ENCODE assay signal across 15 cellular contexts in the genomic region with DNA sequence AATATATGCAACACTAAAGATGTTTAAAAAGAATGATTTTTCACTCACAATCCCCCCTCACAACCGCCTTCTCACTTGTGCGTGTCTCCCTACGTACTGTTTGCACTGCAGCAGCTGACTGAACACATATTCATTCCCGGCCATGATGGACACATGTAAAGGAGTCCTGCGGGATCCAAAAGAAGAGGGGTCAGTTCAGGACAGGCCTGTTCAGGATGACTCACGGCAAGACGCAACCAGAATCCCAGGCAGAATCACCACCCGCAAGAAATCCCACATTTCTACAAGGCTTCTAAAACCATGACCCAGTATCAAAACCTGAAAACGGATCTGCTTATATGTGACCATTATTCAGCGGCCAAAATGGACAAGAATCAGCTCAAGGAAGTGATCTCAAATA. TPM values are rescaled to one million over a fixed set of nuclear protein-coding genes. Genes with fewer than 3 reads are reported as not detected.
DNase-seq lines count a peak whose midpoint lies in the region; ATAC-seq and TF ChIP-seq lines count a peak whose summit lies in the region.
"Had no signal": no experiment of that assay in that cellular context is flagged by ENCODE, and none has a peak within 500 bp of the region (broad histone marks: within the 10 kb centered on the region; RNA-seq: fewer than 3 reads in every experiment).

No MANE protein-coding gene starts in this region.

- POLR2A ChIA-PET in activated CD4-positive, alpha-beta T cell treated with anti-CD3 and anti-CD28 coated beads for 36 hours (lab: Charles Lee) = no interaction called here
- POLR2A ChIA-PET in WTC11 (lab: Charles Lee) (no interaction called here), MCF 10A (lab: Yijun Ruan, JAX) (interaction anchor here (0.5 to 1.3 kb wide), 3 partner anchors 7 to 68 kb away, joined by 3 to 5 read pairs (median 3); partner anchors contain the start of gene ANKFY1)

- no peaks in the 10 kb centered on the region for H4K20me1 ChIP-seq in MM.1S (ENCODE audit: insufficient read depth, low read length)

- no peak overlapping the region for H3K4me2 ChIP-seq in MM.1S (ENCODE audit: low read depth, low read length)

- H3K4me1 Mint-ChIP-seq in activated CD4-positive, alpha-beta T cell treated with anti-CD3 and anti-CD28 coated beads for 36 hours = peaks cover 10% of the 10 kb centered on the region
- no peaks in the 10 kb centered on the region for H3K4me1 Mint-ChIP-seq in WTC11
- H3K4me1 Mint-ChIP-seq in MCF 10A (ENCODE audit: insufficient read depth, unreplicated experiment) = no peaks in the 10 kb centered on the region
- H3K4me1 Mint-ChIP-seq: endodermal cell had no signal

- H3K79me2 ChIP-seq in MM.1S (ENCODE audit: low read length) = no peaks in the 10 kb centered on the region

- H3K4me1 ChIP-seq in MM.1S (ENCODE audit: low read length) = no peaks in the 10 kb centered on the region
- H3K4me1 ChIP-seq: body of pancreas had no signal

- no peak overlapping the region for H3K27ac ChIP-seq in MM.1S (ENCODE audit: low read length)
- H3K27ac ChIP-seq: body of pancreas had no signal

- TF ChIP-seq CTCF in WTC11 (IDR thresholded peaks at IDR 0.05) (no peak), MCF 10A (IDR thresholded peaks at IDR 0.05; ENCODE audit: unreplicated experiment) (no peak), MM.1S (IDR thresholded peaks at IDR 0.05; ENCODE audit: low read length) (no peak)

- ATAC-seq in activated CD4-positive, alpha-beta T cell treated with anti-CD3 and anti-CD28 coated beads for 36 hours = no peak
- ATAC-seq in WTC11 = no peak
- no peak for ATAC-seq in HG03025 (IDR thresholded peaks at IDR 0.05; ENCODE audit: low FRiP score, unreplicated experiment)
- ATAC-seq: body of pancreas had no signal

- H3F3A ChIP-seq in MM.1S (ENCODE audit: insufficient read depth, low read length) = peaks cover under 1% of the 10 kb centered on the region; the same call in 1 of the 2 replicates

- H3K4me3 ChIP-seq in MM.1S (ENCODE audit: low read length) = no peak overlapping the region
- H3K4me3 ChIP-seq: body of pancreas had no signal

- no peak for DNase-seq in activated CD4-positive, alpha-beta T cell treated with anti-CD3 and anti-CD28 coated beads for 36 hours
- no peak for DNase-seq in activated CD4-positive, alpha-beta T cell treated with anti-CD3 and anti-CD28 coated beads, Interleukin-2, amount 50 U/mL, for 1 hour
- DNase-seq in WTC11 (ENCODE audit: low spot score) (no peak), fibroblast of the conjunctiva (ENCODE audit: low read depth) (peak; percentile 29), stromal cell of bone marrow (ENCODE audit: low read depth) (peak; percentile 85), MCF 10A (ENCODE audit: unreplicated experiment) (no peak), MM.1S (no peak)
- DNase-seq: activated CD4-positive, CD25-positive, alpha-beta regulatory T cell; body of pancreas; endodermal cell; hippocampal formation; Karpas-422; NCI-H2107 had no signal

- H3K4me3 Mint-ChIP-seq in activated CD4-positive, alpha-beta T cell treated with anti-CD3 and anti-CD28 coated beads for 36 hours = no peak overlapping the region
- H3K4me3 Mint-ChIP-seq in WTC11 = no peak overlapping the region
- H3K4me3 Mint-ChIP-seq in MCF 10A (ENCODE audit: unreplicated experiment) = no peak overlapping the region
- H3K4me3 Mint-ChIP-seq: endodermal cell, type B pancreatic cell had no signal

- no peaks in the 10 kb centered on the region for H3K27me3 Mint-ChIP-seq in activated CD4-positive, alpha-beta T cell treated with anti-CD3 and anti-CD28 coated beads for 36 hours
- H3K27me3 Mint-ChIP-seq in WTC11 (ENCODE audit: low read depth) = no peaks in the 10 kb centered on the region
- no peaks in the 10 kb centered on the region for H3K27me3 Mint-ChIP-seq in MCF 10A (ENCODE audit: insufficient read depth, unreplicated experiment)
- H3K27me3 Mint-ChIP-seq: type B pancreatic cell had no signal

- CTCF ChIA-PET in activated CD4-positive, alpha-beta T cell treated with anti-CD3 and anti-CD28 coated beads for 36 hours (lab: Charles Lee) = interaction anchor here (1.8 kb wide), 1 partner anchor 10 kb away, joined by 5 read pairs; no protein-coding TSS in a partner anchor
- CTCF ChIA-PET in WTC11 (lab: Charles Lee) = no interaction called here
- CTCF ChIA-PET in MCF 10A (lab: Yijun Ruan, JAX) = no interaction called here

- H3K36me3 ChIP-seq in MM.1S (replicated peaks; ENCODE audit: insufficient read depth, low read length) = no peaks in the 10 kb centered on the region

- H2AFZ ChIP-seq in MM.1S (ENCODE audit: low read length) = no peak overlapping the region

- BruUV-seq in MCF 10A (replicated peaks; lab: Mats Ljungman, UMichigan) = no TSS peak

- intact Hi-C loops in activated CD4-positive, alpha-beta T cell treated with anti-CD3 and anti-CD28 coated beads for 36 hours (cut with DNase I, micrococcal nuclease) = no loop called here
- intact Hi-C loops in MCF 10A (cut with micrococcal nuclease) = no loop called here

- peak overlapping the region; percentile 42 for H3K27ac Mint-ChIP-seq in activated CD4-positive, alpha-beta T cell treated with anti-CD3 and anti-CD28 coated beads for 36 hours
- H3K27ac Mint-ChIP-seq in WTC11 (peak overlapping the region; percentile 66; the same call in 1 of the 2 replicates), MCF 10A (ENCODE audit: low read depth, unreplicated experiment) (no peak overlapping the region)
- H3K27ac Mint-ChIP-seq: endodermal cell, type B pancreatic cell had no signal

- H3K36me3 Mint-ChIP-seq in activated CD4-positive, alpha-beta T cell treated with anti-CD3 and anti-CD28 coated beads for 36 hours (ENCODE audit: low read depth) = peaks cover 38% of the 10 kb centered on the region
- peaks cover 40% of the 10 kb centered on the region for H3K36me3 Mint-ChIP-seq in WTC11
- H3K36me3 Mint-ChIP-seq in MCF 10A (ENCODE audit: insufficient read depth, unreplicated experiment) = peaks cover 65% of the 10 kb centered on the region

- H3K27me3 ChIP-seq in MM.1S (replicated peaks; ENCODE audit: insufficient read depth, low read length) = no peaks in the 10 kb centered on the region
- H3K27me3 ChIP-seq: body of pancreas had no signal

- no peak overlapping the region for H3K9ac ChIP-seq in MM.1S (ENCODE audit: low read length)

- H3K9me3 Mint-ChIP-seq in activated CD4-positive, alpha-beta T cell treated with anti-CD3 and anti-CD28 coated beads for 36 hours (ENCODE audit: low read depth) = no peaks in the 10 kb centered on the region
- no peaks in the 10 kb centered on the region for H3K9me3 Mint-ChIP-seq in WTC11
- H3K9me3 Mint-ChIP-seq in MCF 10A (ENCODE audit: unreplicated experiment) = no peaks in the 10 kb centered on the region
- H3K9me3 Mint-ChIP-seq: endodermal cell, type B pancreatic cell had no signal

- H3K9me3 ChIP-seq in MM.1S (replicated peaks; ENCODE audit: insufficient read depth, low read length) = no peaks in the 10 kb centered on the region
- H3K9me3 ChIP-seq: body of pancreas had no signal

- no peaks in the 10 kb centered on the region for H3K9me2 ChIP-seq in MM.1S (replicated peaks; ENCODE audit: insufficient read depth, low read length)

TF ChIP-seq in WTC11, 78 proteins besides CTCF, POLR2A, EP300 and RAD21 (continues in another document):
- TF ChIP-seq SOX15 (CRISPR knock-in tag; IDR thresholded peaks at IDR 0.05) = no peak
- TF ChIP-seq PRDM15 (CRISPR knock-in tag; IDR thresholded peaks at IDR 0.05) = no peak
- no peak for TF ChIP-seq NFATC4 (CRISPR knock-in tag; IDR thresholded peaks at IDR 0.05)
- TF ChIP-seq NFYB (CRISPR knock-in tag; conservative IDR thresholded peaks at IDR 0.05; ENCODE audit: low read depth) = no peak

RNA-seq across cellular contexts. Expression of gene CYB5D2, which starts 52.3 kb away (rescaled TPM):
- 10 to 100 TPM; 10.5 to 11.1 TPM for total RNA-seq in activated CD4-positive, alpha-beta T cell treated with anti-CD3 and anti-CD28 coated beads for 36 hours
- 7.8 to 9.0 TPM (median 8.8 TPM) in 3 replicates for total RNA-seq in WTC11 (2021)
- 13.8 and 17.6 TPM in 2 replicates for total RNA-seq in MCF 10A (2022)

RNA-seq across cellular contexts. Expression of gene ZZEF1, which starts 52.5 kb away (rescaled TPM):
- 10 to 100 TPM; 29.4 to 32.5 TPM for total RNA-seq in activated CD4-positive, alpha-beta T cell treated with anti-CD3 and anti-CD28 coated beads for 36 hours
- total RNA-seq in WTC11 (2021) (16.3 to 24.1 TPM (median 17.5 TPM) in 3 replicates), MCF 10A (2022) (35.0 and 37.9 TPM in 2 replicates)

Comparison
In these comparisons a context has a peak if more than half of its experiments do, and no peak if none do; other contexts are left out.
1. DNase-seq: peak in fibroblast of the conjunctiva (single experiment) and stromal cell of bone marrow (single experiment); none in activated CD4-positive, alpha-beta T cell treated with anti-CD3 and anti-CD28 coated beads for 36 hours (single experiment), activated CD4-positive, alpha-beta T cell treated with anti-CD3 and anti-CD28 coated beads, Interleukin-2, amount 50 U/mL, for 1 hour (single experiment), WTC11 (single experiment), MCF 10A (single experiment) and MM.1S (single experiment).